ENCODE assay signal across 12 cellular contexts in the genomic region with DNA sequence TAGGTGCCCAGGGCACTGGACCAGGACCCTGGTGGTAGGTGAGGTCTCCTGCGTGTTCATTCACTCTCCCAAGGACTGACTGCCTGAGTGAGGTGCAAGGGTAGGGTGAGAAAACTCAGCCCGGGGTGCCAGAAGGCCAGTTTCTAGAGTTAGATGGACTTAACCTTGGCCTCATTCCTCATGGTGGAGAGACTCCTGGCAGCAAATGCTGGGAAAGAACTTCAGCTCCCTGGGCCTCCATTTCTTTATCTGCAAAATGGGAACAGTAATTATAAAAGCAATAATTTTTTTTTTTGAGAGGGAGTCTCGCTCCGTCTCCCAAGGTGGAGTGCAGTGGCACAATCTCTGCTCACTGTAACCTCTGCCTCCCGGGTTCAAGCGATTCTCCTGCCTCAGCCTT. TPM values are rescaled to one million over a fixed set of nuclear protein-coding genes. Genes with fewer than 3 reads are reported as not detected.
A peak's percentile ranks its signal among the peaks of the same experiment; 100 is the strongest.
DNase-seq lines count a peak whose midpoint lies in the region; ATAC-seq and TF ChIP-seq lines count a peak whose summit lies in the region.
"Had no signal": no experiment of that assay in that cellular context is flagged by ENCODE, and none has a peak within 500 bp of the region (broad histone marks: within the 10 kb centered on the region; RNA-seq: fewer than 3 reads in every experiment).

No MANE protein-coding gene starts in this region.

- TF ChIP-seq RAD21 in HCT116 (IDR thresholded peaks at IDR 0.05; ENCODE audit: low read depth) = no peak

- H3K27me3 ChIP-seq in HCT116 (ENCODE audit: insufficient read depth, low read length) = no peaks in the 10 kb centered on the region
- no peaks in the 10 kb centered on the region for H3K27me3 ChIP-seq in neural progenitor cell
- no peaks in the 10 kb centered on the region for H3K27me3 ChIP-seq in esophagus squamous epithelium
- H3K27me3 ChIP-seq: spleen had no signal

- H3K4me1 Mint-ChIP-seq in neural progenitor cell = peaks cover 45% of the 10 kb centered on the region

- peak overlapping the region; percentile 93; the same call in 1 of the 2 replicates for H3K27ac ChIP-seq in HCT116 (ENCODE audit: low read depth, low read length)
- no peak overlapping the region for H3K27ac ChIP-seq in neural progenitor cell
- peak overlapping the region in 2 of 4 donors; percentile 89 to 99 for H3K27ac ChIP-seq in esophagus squamous epithelium

- H4K20me1 ChIP-seq in HCT116 (ENCODE audit: insufficient read depth) = no peaks in the 10 kb centered on the region
- peaks cover 32% of the 10 kb centered on the region for H4K20me1 ChIP-seq in neural progenitor cell (ENCODE audit: low read depth)

- 88 to 95% methylated on average over 6 of the region's 6 CpGs for WGBS in esophagus squamous epithelium, 2 donors

- CTCF ChIA-PET in HCT116 (lab: Charles Lee) = no interaction called here

- H2AFZ ChIP-seq in HCT116 (ENCODE audit: low read depth, low read length, poor library complexity, severe bottlenecking) = no peak overlapping the region
- H2AFZ ChIP-seq in neural progenitor cell (replicated peaks) = no peak overlapping the region

- peak overlapping the region; percentile 90 for H3K4me3 Mint-ChIP-seq in neural progenitor cell

- H3K9me3 Mint-ChIP-seq in neural progenitor cell = no peaks in the 10 kb centered on the region

- no peak for TF ChIP-seq POLR2A in HCT116 (IDR thresholded peaks at IDR 0.05; ENCODE audit: borderline replicate concordance, extremely low read depth, insufficient read depth, insufficient read length)
- TF ChIP-seq POLR2A in esophagus squamous epithelium (IDR thresholded peaks at IDR 0.05) = no peak

- peak overlapping the region; percentile 99 for H3K4me2 ChIP-seq in HCT116 (ENCODE audit: low read length)
- H3K4me2 ChIP-seq in neural progenitor cell = no peak overlapping the region

- no peaks in the 10 kb centered on the region; a peak in 1 of 4 replicates for H3K36me3 ChIP-seq in HCT116 (ENCODE audit: control insufficient read depth in 1 of 2, insufficient read depth in 2 of 2, low read length in 2 of 2)
- H3K36me3 ChIP-seq in neural progenitor cell = no peaks in the 10 kb centered on the region
- H3K36me3 ChIP-seq in esophagus squamous epithelium = no peaks in the 10 kb centered on the region
- H3K36me3 ChIP-seq: spleen had no signal

- H3K4me1 ChIP-seq in HCT116 (ENCODE audit: control insufficient read depth in 1 of 2, insufficient read depth in 2 of 2, low read length in 2 of 2) (peaks cover 66 to 85% of the 10 kb centered on the region in 2 experiments), neural progenitor cell (peaks cover 16% of the 10 kb centered on the region), esophagus squamous epithelium (peaks cover 41 to 87% (median 59%) of the 10 kb centered on the region in 3 donors)

- H3K4me3 ChIP-seq in HCT116 (replicated peaks in 1 of 2; ENCODE audit: low read depth in 1 of 2, low read length in 2 of 2) (peak overlapping the region; percentile 65 to 98), astrocyte of the spinal cord (ENCODE audit: low read depth, low read length) (no peak overlapping the region), neural progenitor cell (no peak overlapping the region), esophagus squamous epithelium (no peak overlapping the region)

- H3K9me3 ChIP-seq in HCT116 (ENCODE audit: control insufficient read depth in 1 of 2, insufficient read depth in 1 of 2, low read depth in 1 of 2, low read length in 2 of 2) (no peaks in the 10 kb centered on the region), neural progenitor cell (ENCODE audit: low read depth) (no peaks in the 10 kb centered on the region), esophagus squamous epithelium (no peaks in the 10 kb centered on the region)
- H3K9me3 ChIP-seq: spleen had no signal

- H3K9me2 ChIP-seq in HCT116 (ENCODE audit: insufficient read depth) = no peaks in the 10 kb centered on the region

- no TSS peak for BruUV-seq in HCT116 (replicated peaks; lab: Mats Ljungman, UMichigan)

- RAD21 ChIA-PET in HCT116 (lab: Charles Lee; ENCODE audit: low non-redundant PET in 1 of 2, low total read pairs in 2 of 2, uncharacterized antibody in 2 of 2, unreplicated experiment in 2 of 2) = no interaction called here

- no peak overlapping the region for H3K27ac Mint-ChIP-seq in neural progenitor cell

- peaks cover 36% of the 10 kb centered on the region for H3F3A ChIP-seq in neural progenitor cell (ENCODE audit: low read depth)

- peaks cover 9% of the 10 kb centered on the region for H3K27me3 Mint-ChIP-seq in neural progenitor cell (ENCODE audit: insufficient read depth, low read depth)

- DNase-seq in NOMO-1 treated with DMSO at 0.1 percent for 48 hours (lab: John Stamatoyannopoulos, UW; ENCODE audit: unreplicated experiment) = peak; percentile 17
- DNase-seq in NOMO-1 (lab: John Stamatoyannopoulos, UW; ENCODE audit: unreplicated experiment in 2 of 2) = no peak
- DNase-seq in HCT116 (ENCODE audit: low read depth, low spot score) = no peak
- DNase-seq in astrocyte of the spinal cord (ENCODE audit: low read depth, low spot score) = no peak
- DNase-seq in neural progenitor cell (ENCODE audit: low spot score) = no peak
- no peak for DNase-seq in NCI-H128 (lab: John Stamatoyannopoulos, UW; ENCODE audit: unreplicated experiment)
- DNase-seq in esophagus squamous epithelium (lab: John Stamatoyannopoulos, UW) = no peak
- DNase-seq in NK-92 (lab: John Stamatoyannopoulos, UW; ENCODE audit: unreplicated experiment) = no peak
- DNase-seq: dorsolateral prefrontal cortex, head of caudate nucleus, NCI-H510A treated with DMSO at 0.1 percent for 48 hours, spleen had no signal

- POLR2A ChIA-PET in HCT116 (lab: Charles Lee) = interaction anchor here (0.8 kb wide), 1 partner anchor 47 kb away, joined by 4 read pairs; no protein-coding TSS in a partner anchor

- no peak for ATAC-seq in HCT116

- TF ChIP-seq CTCF in HCT116 (IDR thresholded peaks at IDR 0.05 in 2 of 3, conservative IDR thresholded peaks at IDR 0.05 in 1 of 3; ENCODE audit: borderline replicate concordance in 1 of 3, insufficient read depth in 1 of 3, low read depth in 2 of 3, low read length in 2 of 3) (0 out of 6 replicates have a peak, but pooled peaks of 2 of the 3 experiments have one; percentile 12 to 15), astrocyte of the spinal cord (IDR thresholded peaks at IDR 0.05; ENCODE audit: low read depth, low read length) (peak; percentile 8), neural progenitor cell (IDR thresholded peaks at IDR 0.05) (no peak), esophagus squamous epithelium (IDR thresholded peaks at IDR 0.05) (no peak)

- in situ Hi-C loops in astrocyte of the spinal cord (cut with HindIII; ENCODE audit: low sequenced_read_pairs) = no loop called here

- H3K36me3 Mint-ChIP-seq in neural progenitor cell = no peaks in the 10 kb centered on the region

- intact Hi-C loops in HCT116 (cut with micrococcal nuclease) (loop anchor here (5.0 kb wide), 2 partner anchors 38 to 47 kb away; partner anchors contain the start of gene TRIOBP), esophagus squamous epithelium (cut with DNase I) (no loop called here)

- peaks cover 43% of the 10 kb centered on the region for H3K79me2 ChIP-seq in HCT116 (ENCODE audit: insufficient read depth, low read length)
- H3K79me2 ChIP-seq in neural progenitor cell (ENCODE audit: low read depth) = peaks cover 40% of the 10 kb centered on the region

- H3K9ac ChIP-seq in HCT116 (ENCODE audit: low read length) (peak overlapping the region; percentile 99), neural progenitor cell (no peak overlapping the region)

TF ChIP-seq in HCT116, 20 proteins besides CTCF, POLR2A, EP300 and RAD21:
- TF ChIP-seq CBX3 (IDR thresholded peaks at IDR 0.05; ENCODE audit: low read depth) = no peak
- TF ChIP-seq, protein P1, sequence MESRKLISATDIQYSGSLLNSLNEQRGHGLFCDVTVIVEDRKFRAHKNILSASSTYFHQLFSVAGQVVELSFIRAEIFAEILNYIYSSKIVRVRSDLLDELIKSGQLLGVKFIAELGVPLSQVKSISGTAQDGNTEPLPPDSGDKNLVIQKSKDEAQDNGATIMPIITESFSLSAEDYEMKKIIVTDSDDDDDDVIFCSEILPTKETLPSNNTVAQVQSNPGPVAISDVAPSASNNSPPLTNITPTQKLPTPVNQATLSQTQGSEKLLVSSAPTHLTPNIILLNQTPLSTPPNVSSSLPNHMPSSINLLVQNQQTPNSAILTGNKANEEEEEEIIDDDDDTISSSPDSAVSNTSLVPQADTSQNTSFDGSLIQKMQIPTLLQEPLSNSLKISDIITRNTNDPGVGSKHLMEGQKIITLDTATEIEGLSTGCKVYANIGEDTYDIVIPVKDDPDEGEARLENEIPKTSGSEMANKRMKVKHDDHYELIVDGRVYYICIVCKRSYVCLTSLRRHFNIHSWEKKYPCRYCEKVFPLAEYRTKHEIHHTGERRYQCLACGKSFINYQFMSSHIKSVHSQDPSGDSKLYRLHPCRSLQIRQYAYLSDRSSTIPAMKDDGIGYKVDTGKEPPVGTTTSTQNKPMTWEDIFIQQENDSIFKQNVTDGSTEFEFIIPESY (IDR thresholded peaks at IDR 0.05; ENCODE audit: extremely low read depth, insufficient replicate concordance, low read length) = no peak
- TF ChIP-seq EGR1 (IDR thresholded peaks at IDR 0.05; ENCODE audit: low read depth) = no peak
- TF ChIP-seq YY1 (IDR thresholded peaks at IDR 0.05; ENCODE audit: extremely low read depth, insufficient replicate concordance, low read depth, low read length) = no peak
- TF ChIP-seq ZNF274 (IDR thresholded peaks at IDR 0.05; ENCODE audit: low read depth, low read length) = no peak
- no peak for TF ChIP-seq SIN3A (IDR thresholded peaks at IDR 0.05; ENCODE audit: low read depth)
- no peak for TF ChIP-seq SP1 (IDR thresholded peaks at IDR 0.05; ENCODE audit: low read depth)
- TF ChIP-seq ZFX (IDR thresholded peaks at IDR 0.05) = no peak
- TF ChIP-seq ELF1 (IDR thresholded peaks at IDR 0.05; ENCODE audit: borderline replicate concordance, low read depth) = no peak
- no peak for TF ChIP-seq EZH2phosphoT487 (IDR thresholded peaks at IDR 0.05; ENCODE audit: borderline replicate concordance)
- no peak for TF ChIP-seq CEBPB (IDR thresholded peaks at IDR 0.05; ENCODE audit: low read depth)

RNA-seq across cellular contexts. Expression of gene TRIOBP, which starts 47.7 kb away (rescaled TPM):
- total RNA-seq in HCT116 (2021; ENCODE audit: unreplicated experiment) (244 TPM), neural progenitor cell (ENCODE audit: low replicate concordance) (25.2 and 51.0 TPM in 2 replicates), esophagus squamous epithelium (100 to 1,000 TPM in 2 of 4 donors, 10 to 100 TPM in 2; 67.6 to 149 (median 108) TPM)
- 229 and 253 TPM in 2 replicates for polyA plus RNA-seq in HCT116 (2012)

RNA-seq across cellular contexts. Expression of gene NOL12, which starts 58.4 kb away (rescaled TPM):
- total RNA-seq in HCT116 (2021; ENCODE audit: unreplicated experiment) (31.4 TPM), neural progenitor cell (ENCODE audit: low replicate concordance) (23.7 and 28.7 TPM in 2 replicates), esophagus squamous epithelium (10 to 100 TPM; 34.3 to 44.5 (median 40.8) TPM)
- polyA plus RNA-seq in HCT116 (2012) = 19.2 and 28.2 TPM in 2 replicates

Comparison
In these comparisons a context has a peak if more than half of its experiments do, and no peak if none do; other contexts are left out.
1. H3K4me3 ChIP-seq: peak in HCT116 (2 of 2); none in astrocyte of the spinal cord (single experiment), neural progenitor cell (single experiment) and esophagus squamous epithelium (0 of 4).
2. CTCF ChIP-seq: peak in HCT116 (2 of 3) and astrocyte of the spinal cord (single experiment); none in neural progenitor cell (single experiment) and esophagus squamous epithelium (0 of 6).